Comparison of ENCODE assay signal across 8 cellular contexts in genomic region chr14:21069388-21070082, GRCh38. TPM values are rescaled to one million over a fixed set of nuclear protein-coding genes. Genes with fewer than 3 reads are reported as not detected.
DNase-seq lines count a peak whose midpoint lies in the region; ATAC-seq, FAIRE-seq and TF ChIP-seq lines count a peak whose summit lies in the region.

No MANE protein-coding gene starts in this region.

- peak overlapping the region; percentile 68 to 83 for H3K4me3 ChIP-seq in ascending aorta

- H3K27me3 ChIP-seq in ascending aorta = no peaks in the 10 kb centered on the region

- intact Hi-C loops in ascending aorta (cut with DNase I) = loop anchor here (1.0 kb wide), 2 partner anchors 23 to 35 kb away; no protein-coding TSS in a partner anchor

- TF ChIP-seq CTCF in ascending aorta (IDR thresholded peaks at IDR 0.05) = no peak

- H3K36me3 ChIP-seq in ascending aorta = peaks cover 10 to 15% of the 10 kb centered on the region in 2 donors

- no peak for ATAC-seq in GM21515 (IDR thresholded peaks at IDR 0.05; ENCODE audit: unreplicated experiment)

- peaks cover 11 to 25% of the 10 kb centered on the region in 2 donors for H3K4me1 ChIP-seq in ascending aorta

- H3K9me3 ChIP-seq in ascending aorta = no peaks in the 10 kb centered on the region

- peak; percentile 70 for DNase-seq in DMS79 (lab: John Stamatoyannopoulos, UW)
- peak; percentile 55 for DNase-seq in NCI-H1092 treated with DMSO at 0.1 percent for 48 hours (lab: John Stamatoyannopoulos, UW)
- no peak for DNase-seq in ascending aorta (ENCODE audit: low spot score in 2 of 2)
- peak; percentile 68 to 78 for DNase-seq in hippocampal formation (lab: John Stamatoyannopoulos, UW)
- DNase-seq in putamen (ENCODE audit: low spot score) = peak; percentile 84
- DNase-seq in cortex of kidney (lab: John Stamatoyannopoulos, UW) = no peak
- DNase-seq in GM19239 (ENCODE audit: insufficient read length, low spot score) = no peak

- no peak for FAIRE-seq in GM19239 (lab: Jason Lieb, UNC)

- peak overlapping the region; percentile 95 to 96 for H3K27ac ChIP-seq in ascending aorta

RNA-seq across cellular contexts. Expression of gene ARHGEF40, which starts 0.6 kb away (rescaled TPM):
- total RNA-seq in ascending aorta = 64.8 TPM

RNA-seq across cellular contexts. Expression of gene RNASE8, which starts 11.9 kb away (rescaled TPM):
- total RNA-seq in ascending aorta = not detected

RNA-seq across cellular contexts. Expression of gene RNASE7, which starts 27.4 kb away (rescaled TPM):
- not detected for total RNA-seq in ascending aorta

RNA-seq across cellular contexts. Expression of gene ZNF219, which starts 28.9 kb away (rescaled TPM):
- 62.9 TPM for total RNA-seq in ascending aorta

RNA-seq across cellular contexts. Expression of gene TMEM253, which starts 31.3 kb away (rescaled TPM):
- total RNA-seq in ascending aorta = not detected

Comparison
In these comparisons a context has a peak if more than half of its experiments do, and no peak if none do; other contexts are left out.
1. DNase-seq: peak in DMS79 (single experiment), NCI-H1092 treated with DMSO at 0.1 percent for 48 hours (single experiment), hippocampal formation (2 of 2) and putamen (single experiment); none in ascending aorta (0 of 2), cortex of kidney (single experiment) and GM19239 (single experiment).